8 cellular contexts compared by ENCODE assay signal in genomic region chr7:20307119-20307518, GRCh38. TPM values are rescaled to one million over a fixed set of nuclear protein-coding genes. Genes with fewer than 3 reads are reported as not detected.
A peak's percentile ranks its signal among the peaks of the same experiment; 100 is the strongest.
DNase-seq lines count a peak whose midpoint lies in the region; ATAC-seq and TF ChIP-seq lines count a peak whose summit lies in the region.

No MANE protein-coding gene starts in this region.

- peak overlapping the region; percentile 9 for H3K4me3 Mint-ChIP-seq in neural crest cell

- ATAC-seq in GM19324 (IDR thresholded peaks at IDR 0.05; ENCODE audit: low FRiP score, unreplicated experiment) (peak; percentile 54), HG03060 (IDR thresholded peaks at IDR 0.05; ENCODE audit: low read depth, unreplicated experiment) (peak; percentile 46)

- DNase-seq in SK-MEL-5 (ENCODE audit: low read depth, low spot score) (peak; percentile 34), neural crest cell (ENCODE audit: low read depth, low spot score) (no peak), pons (ENCODE audit: low spot score) (no peak), midbrain (lab: John Stamatoyannopoulos, UW) (no peak), HCEC 1CT (no peak), SKM-1 treated with dmso at 0.1 percent for 144 hours (lab: John Stamatoyannopoulos, UW; ENCODE audit: unreplicated experiment) (no peak)

- no peaks in the 10 kb centered on the region for H3K27me3 Mint-ChIP-seq in neural crest cell (ENCODE audit: low read depth)

- in situ Hi-C loops in SK-MEL-5 (cut with HindIII; ENCODE audit: low pct_unique_long_range_greater_than_20kb, low sequenced_read_pairs): no loop called here

- H3K9me3 Mint-ChIP-seq in neural crest cell: no peaks in the 10 kb centered on the region

- H3K4me1 Mint-ChIP-seq in neural crest cell: peaks cover 54% of the 10 kb centered on the region

- H3K27ac Mint-ChIP-seq in neural crest cell (ENCODE audit: unreplicated experiment): peak overlapping the region; percentile 96

- H3K36me3 Mint-ChIP-seq in neural crest cell (ENCODE audit: low read depth): no peaks in the 10 kb centered on the region

- TF ChIP-seq CTCF in neural crest cell (conservative IDR thresholded peaks at IDR 0.05): no peak

RNA-seq across cellular contexts. Expression of gene ITGB8, which starts 23.6 kb away (rescaled TPM):
- 57.2 and 60.1 TPM in 2 replicates for total RNA-seq in SK-MEL-5 (2014; rRNA removed; shearing (Covaris generic))
- polyA plus RNA-seq in SK-MEL-5 (2015; cell fraction: cytosol; rRNA removed): 24.4 and 32.7 TPM in 2 replicates
- 49.3 and 50.4 TPM in 2 replicates for polyA plus RNA-seq in SK-MEL-5 (2015; cell fraction: nucleus; rRNA removed)
- total RNA-seq in neural crest cell: 18.2 and 19.9 TPM in 2 replicates
